ENCODE assay signal across 15 cellular contexts in genomic region chr3:185653949-185654757, GRCh38.
"Had no signal": no experiment of that assay in that cellular context is flagged by ENCODE, and none has a peak within 500 bp of the region (broad histone marks: within the 10 kb centered on the region; RNA-seq: fewer than 3 reads in every experiment).

No MANE protein-coding gene starts in this region.

- H3K27ac Mint-ChIP-seq: activated CD4-positive, alpha-beta T cell treated with anti-CD3 and anti-CD28 coated beads, Interleukin-2, amount 10 ng/mL, durations not matched to agents 24 days and 14 days; activated naive CD4-positive, alpha-beta T cell treated with anti-CD3 and anti-CD28 coated beads, Interleukin-2, amount 10 ng/mL, durations not matched to agents 7 days and 5 days; activated T-helper 2 cell treated with anti-CD3 and anti-CD28 coated beads, Interferon-gamma antibody, Interleukin-2, Interleukin-4, amounts not matched to agents 10 μg/mL and 5 μg/mL and 100 μg/mL, durations not matched to agents 14 hours and 24 hours and 36 hours; stimulated activated naive B cell treated with anti-CD40 and anti-IgM and Interleukin-4, amounts not matched to agents 10 μg/mL and 1 μg/mL and 100 μg/mL, for 72 hours; WTC11 had no signal

- H3K4me1 Mint-ChIP-seq: activated CD4-positive, alpha-beta T cell treated with anti-CD3 and anti-CD28 coated beads, Interleukin-2, amount 10 ng/mL, durations not matched to agents 24 days and 14 days; activated naive CD4-positive, alpha-beta T cell treated with anti-CD3 and anti-CD28 coated beads, Interleukin-2, amount 10 ng/mL, durations not matched to agents 7 days and 5 days; naive B cell; stimulated activated naive B cell treated with anti-CD40 and anti-IgM and Interleukin-4, amounts not matched to agents 10 μg/mL and 1 μg/mL and 100 μg/mL, for 72 hours; WTC11 had no signal

- H3K9me3 ChIP-seq: adrenal gland, lower lobe of right lung, spleen, upper lobe of left lung had no signal

- H3K4me3 Mint-ChIP-seq: activated CD4-positive, alpha-beta T cell treated with anti-CD3 and anti-CD28 coated beads, Interleukin-2, amount 10 ng/mL, durations not matched to agents 24 days and 14 days; activated naive CD4-positive, alpha-beta T cell treated with anti-CD3 and anti-CD28 coated beads, Interleukin-2, amount 10 ng/mL, durations not matched to agents 7 days and 5 days; naive B cell; stimulated activated naive B cell treated with anti-CD40 and anti-IgM and Interleukin-4, amounts not matched to agents 10 μg/mL and 1 μg/mL and 100 μg/mL, for 72 hours; WTC11 had no signal

- H3K4me3 ChIP-seq: adrenal gland, lower lobe of right lung, spleen, upper lobe of left lung had no signal

- H3K36me3 Mint-ChIP-seq: activated naive CD4-positive, alpha-beta T cell treated with anti-CD3 and anti-CD28 coated beads, Interleukin-2, amount 10 ng/mL, durations not matched to agents 7 days and 5 days; naive B cell; stimulated activated naive B cell treated with anti-CD40 and anti-IgM and Interleukin-4, amounts not matched to agents 10 μg/mL and 1 μg/mL and 100 μg/mL, for 72 hours had no signal

- H3K9me3 Mint-ChIP-seq: activated CD4-positive, alpha-beta T cell treated with anti-CD3 and anti-CD28 coated beads, Interleukin-2, amount 10 ng/mL, durations not matched to agents 24 days and 14 days; activated naive CD4-positive, alpha-beta T cell treated with anti-CD3 and anti-CD28 coated beads, Interleukin-2, amount 10 ng/mL, durations not matched to agents 7 days and 5 days; activated T-helper 2 cell treated with anti-CD3 and anti-CD28 coated beads, Interferon-gamma antibody, Interleukin-2, Interleukin-4, amounts not matched to agents 10 μg/mL and 5 μg/mL and 100 μg/mL, durations not matched to agents 14 hours and 24 hours and 36 hours; naive B cell; stimulated activated naive B cell treated with anti-CD40 and anti-IgM and Interleukin-4, amounts not matched to agents 10 μg/mL and 1 μg/mL and 100 μg/mL, for 72 hours; WTC11 had no signal

- ATAC-seq: lower lobe of right lung; right cardiac atrium; stimulated activated naive B cell treated with anti-CD40 and anti-IgM and Interleukin-4, amounts not matched to agents 10 μg/mL and 1 μg/mL and 100 μg/mL, for 72 hours; WTC11 had no signal

- H3K36me3 ChIP-seq: adrenal gland, spleen had no signal

- H3K27ac ChIP-seq: brain microvascular endothelial cell, lower lobe of right lung, spleen had no signal

- H3K27me3 Mint-ChIP-seq: naive B cell; stimulated activated naive B cell treated with anti-CD40 and anti-IgM and Interleukin-4, amounts not matched to agents 10 μg/mL and 1 μg/mL and 100 μg/mL, for 72 hours had no signal

- DNase-seq: activated CD4-positive, alpha-beta T cell treated with anti-CD3 and anti-CD28 coated beads, Interleukin-2, amount 10 ng/mL, durations not matched to agents 24 days and 14 days; activated naive CD4-positive, alpha-beta T cell treated with anti-CD3 and anti-CD28 coated beads, Interleukin-2, amount 10 ng/mL, durations not matched to agents 7 days and 5 days; activated T-cell treated with anti-CD3 and anti-CD28 coated beads for 4 hours; adrenal gland; brain microvascular endothelial cell; lower lobe of right lung; midbrain; naive B cell; right cardiac atrium; spleen; stimulated activated CD4-positive, alpha-beta T cell treated with anti-CD3 and anti-CD28 coated beads, Interleukin-1b, Interleukin-23, amount 100 ng/mL, for 48 hours; stimulated activated naive B cell treated with anti-CD40 and anti-IgM and Interleukin-4, amounts not matched to agents 10 μg/mL and 1 μg/mL and 100 μg/mL, for 72 hours; upper lobe of left lung had no signal

- H3K27me3 ChIP-seq: adrenal gland, brain microvascular endothelial cell, spleen, upper lobe of left lung had no signal
